30 cellular contexts compared by ENCODE assay signal in genomic region chr5:41268894-41269293, GRCh38. TPM values are rescaled to one million over a fixed set of nuclear protein-coding genes. Genes with fewer than 3 reads are reported as not detected.
"Had no signal": no experiment of that assay in that cellular context is flagged by ENCODE, and none has a peak within 500 bp of the region (broad histone marks: within the 10 kb centered on the region; RNA-seq: fewer than 3 reads in every experiment).

No MANE protein-coding gene starts in this region.

- DNase-seq: naive thymus-derived CD8-positive, alpha-beta T cell; nephron progenitor cell; nucleus accumbens; pancreas; posterior cingulate gyrus; psoas muscle; right cardiac atrium; spleen; stimulated activated CD4-positive, alpha-beta T cell treated with anti-CD3 and anti-CD28 coated beads, Interleukin-12 subunit alpha, Interleukin-12 subunit beta, amount 100 ng/mL, for 4 hours; stimulated activated CD4-positive, alpha-beta T cell treated with anti-CD3 and anti-CD28 coated beads, Interleukin-1b, Interleukin-23, amount 100 ng/mL, for 48 hours; stimulated activated CD4-positive, alpha-beta T cell treated with anti-CD3 and anti-CD28 coated beads, Interleukin-4, amount 100 ng/mL, for 1 hour; stimulated activated CD4-positive, alpha-beta T cell treated with anti-CD3 and anti-CD28 coated beads, Interleukin-4, amount 100 ng/mL, for 4 hours; stimulated activated CD8-positive, alpha-beta memory T cell treated with anti-CD3 and anti-CD28 coated beads, Interleukin-4, amount 100 ng/mL, for 48 hours; stimulated activated naive CD4-positive, alpha-beta T cell; stimulated activated naive CD8-positive, alpha-beta T cell treated with anti-CD3 and anti-CD28 coated beads, Interleukin-15, amount 100 ng/mL, for 72 hours; stimulated activated naive CD8-positive, alpha-beta T cell treated with anti-CD3 and anti-CD28 coated beads, Interleukin-15, Interleukin-2, amounts not matched to agents 100 U/mL and 50 U/mL, for 24 hours; substantia nigra; testis; tibial artery; transverse colon; upper lobe of right lung; uterus had no signal

- H3K4me1 ChIP-seq: pancreas, psoas muscle, suprapubic skin, tibial artery, upper lobe of right lung, uterus had no signal

- H3K9me3 ChIP-seq: neutrophil, pancreas, psoas muscle, spleen, suprapubic skin, testis, tibial artery, transverse colon, upper lobe of right lung, uterus had no signal

- H3K4me3 ChIP-seq: pancreas, psoas muscle, skin epidermis, smooth muscle cell, spleen, suprapubic skin, testis, tibial artery, transverse colon, upper lobe of right lung, uterus had no signal

- H3K27ac ChIP-seq: neutrophil, pancreas, psoas muscle, skin epidermis, spleen, suprapubic skin, testis, tibial artery, transverse colon, upper lobe of right lung, uterus had no signal

- ATAC-seq: naive thymus-derived CD8-positive, alpha-beta T cell; natural killer cell treated with Interleukin-12 subunit alpha and Interleukin-12 subunit beta and Interleukin-15 and Interleukin-18, amount 100 ng/mL, for 72 hours; pancreas; psoas muscle; right cardiac atrium; sciatic nerve; stimulated activated naive CD8-positive, alpha-beta T cell treated with anti-CD3 and anti-CD28 coated beads, Interleukin-15, amount 100 ng/mL, for 72 hours; stimulated activated naive CD8-positive, alpha-beta T cell treated with anti-CD3 and anti-CD28 coated beads, Interleukin-15, Interleukin-2, amounts not matched to agents 100 U/mL and 50 U/mL, for 24 hours; upper lobe of right lung had no signal

- H3K27me3 ChIP-seq: neutrophil, pancreas, spleen, suprapubic skin, testis, tibial artery, transverse colon, upper lobe of right lung, uterus had no signal

- H3K36me3 ChIP-seq: neutrophil, pancreas, spleen, suprapubic skin, tibial artery, transverse colon, upper lobe of right lung, uterus had no signal

- H3K4me2 ChIP-seq: smooth muscle cell had no signal

- FAIRE-seq: pancreas had no signal

RNA-seq across cellular contexts. Expression of gene C6, which starts 55.6 kb away (rescaled TPM):
- total RNA-seq: naive thymus-derived CD8-positive, alpha-beta T cell; natural killer cell treated with Interleukin-12 subunit alpha and Interleukin-12 subunit beta and Interleukin-15 and Interleukin-18, amount 100 ng/mL, for 72 hours; neural crest cell; osteocyte; smooth muscle cell had no signal
- polyA plus RNA-seq: naive thymus-derived CD8-positive, alpha-beta T cell; smooth muscle cell had no signal
